6 cellular contexts compared by ENCODE assay signal in genomic region chr1:218259339-218259738, GRCh38.
"Had no signal": no experiment of that assay in that cellular context is flagged by ENCODE, and none has a peak within 500 bp of the region (broad histone marks: within the 10 kb centered on the region; RNA-seq: fewer than 3 reads in every experiment).

No MANE protein-coding gene starts in this region.

- H3K4me1 ChIP-seq: HAP-1 had no signal

- H3K27ac Mint-ChIP-seq: HFFc6 had no signal

- H3K9ac ChIP-seq: GM23248 had no signal

- H3K4me3 ChIP-seq: GM23248, HAP-1 had no signal

- H3K9me3 ChIP-seq: HAP-1 had no signal

- H3K36me3 ChIP-seq: HAP-1 had no signal

- DNase-seq: GM23248, GOT3, HFFc6, IMR-90 had no signal

- H3K27ac ChIP-seq: GM23248, HL-60 had no signal

- H2AFZ ChIP-seq: GM23248 had no signal

- H3K4me3 Mint-ChIP-seq: HFFc6 had no signal
